Comparison of ENCODE assay signal across 9 cellular contexts in the genomic region with DNA sequence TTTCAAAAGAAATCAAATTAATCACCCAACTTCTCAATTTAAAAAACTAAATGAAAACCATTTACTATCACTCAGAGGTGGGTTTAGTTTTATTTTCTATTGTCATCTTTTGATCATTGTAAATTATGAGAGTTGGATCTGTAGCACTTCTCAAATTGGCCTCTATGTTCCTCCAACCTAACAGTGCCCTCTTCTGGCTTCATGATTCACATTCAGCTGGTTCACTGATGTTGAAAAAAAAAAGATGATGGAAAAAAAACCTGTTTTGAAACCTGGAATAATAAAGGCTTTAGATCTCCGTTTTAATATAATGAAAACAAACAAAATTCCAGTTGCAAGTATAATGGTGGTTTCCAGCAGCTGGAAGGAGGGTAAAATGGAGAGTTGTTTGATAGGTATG. TPM values are rescaled to one million over a fixed set of nuclear protein-coding genes. Genes with fewer than 3 reads are reported as not detected.
DNase-seq lines count a peak whose midpoint lies in the region; ATAC-seq and TF ChIP-seq lines count a peak whose summit lies in the region.
"Had no signal": no experiment of that assay in that cellular context is flagged by ENCODE, and none has a peak within 500 bp of the region (broad histone marks: within the 10 kb centered on the region; RNA-seq: fewer than 3 reads in every experiment).

No MANE protein-coding gene starts in this region.

- intact Hi-C loops in CD8-positive, alpha-beta T cell (cut with DNase I, micrococcal nuclease), result loop anchor here (1.0 to 5.0 kb wide), 6 partner anchors 162 to 1009 kb away; partner anchors contain the start of genes RRAGB (in 1 of the 2) and UBQLN2 (in 1 of the 2)

- H3K9ac ChIP-seq in MM.1S (ENCODE audit: low read length), result no peak overlapping the region

- no peaks in the 10 kb centered on the region for H3K9me3 ChIP-seq in CD8-positive, alpha-beta T cell (ENCODE audit: low read length)
- no peaks in the 10 kb centered on the region for H3K9me3 ChIP-seq in MM.1S (replicated peaks; ENCODE audit: insufficient read depth, low read length)

- H3K4me1 Mint-ChIP-seq in CD8-positive, alpha-beta T cell (ENCODE audit: low read depth), result peaks cover 24% of the 10 kb centered on the region

- peaks cover 6% of the 10 kb centered on the region for H3K36me3 Mint-ChIP-seq in CD8-positive, alpha-beta T cell
- H3K36me3 Mint-ChIP-seq: T-cell had no signal

- no peaks in the 10 kb centered on the region for H4K20me1 ChIP-seq in MM.1S (ENCODE audit: insufficient read depth, low read length)

- H3K79me2 ChIP-seq in MM.1S (ENCODE audit: low read length), result peaks cover 14% of the 10 kb centered on the region

- H3K9me2 ChIP-seq in MM.1S (replicated peaks; ENCODE audit: insufficient read depth, low read length), result no peaks in the 10 kb centered on the region

- H3K27me3 Mint-ChIP-seq in CD8-positive, alpha-beta T cell (ENCODE audit: low read depth), result no peaks in the 10 kb centered on the region

- POLR2A ChIA-PET in CD8-positive, alpha-beta T cell (lab: Charles Lee), result interaction anchor here (1.0 to 2.7 kb wide), 3 partner anchors 163 to 445 kb away, joined by 3 to 11 read pairs (median 3); partner anchors contain the start of gene UBQLN2

- H3K27ac Mint-ChIP-seq in CD8-positive, alpha-beta T cell, result no peak overlapping the region

- DNase-seq in CD8-positive, alpha-beta T cell, result peak in 3 of 7 experiments; percentile 10 to 20 (median 18)
- DNase-seq in MM.1S (peak; percentile 49), fibroblast of gingiva (ENCODE audit: low read depth) (peak; percentile 30), putamen (ENCODE audit: low spot score) (peak; percentile 20), OCI-M2 (lab: John Stamatoyannopoulos, UW; ENCODE audit: unreplicated experiment) (no peak)

- no peak overlapping the region for H3K4me3 ChIP-seq in CD8-positive, alpha-beta T cell (ENCODE audit: low read depth, low read length)
- no peak overlapping the region for H3K4me3 ChIP-seq in MM.1S (ENCODE audit: low read length)

- H3K27me3 ChIP-seq in CD8-positive, alpha-beta T cell (ENCODE audit: insufficient read depth, low read length), result no peaks in the 10 kb centered on the region
- no peaks in the 10 kb centered on the region for H3K27me3 ChIP-seq in MM.1S (replicated peaks; ENCODE audit: insufficient read depth, low read length)

- no peak overlapping the region for H2AFZ ChIP-seq in MM.1S (ENCODE audit: low read length)

- H3K9me3 Mint-ChIP-seq in CD8-positive, alpha-beta T cell, result no peaks in the 10 kb centered on the region
- H3K9me3 Mint-ChIP-seq: T-cell had no signal

- peak; percentile 45 for ATAC-seq in CD8-positive, alpha-beta T cell
- ATAC-seq in GM18502 (IDR thresholded peaks at IDR 0.05; ENCODE audit: poor library complexity, unreplicated experiment), result peak; percentile 47
- 0 out of 3 replicates have a peak, but pooled peaks have one; percentile 15 for ATAC-seq in SK-N-SH treated with all-trans-retinoic acid at 6 μM for 48 hours
- ATAC-seq in GM18861 (IDR thresholded peaks at IDR 0.05; ENCODE audit: unreplicated experiment), result no peak

- H3K36me3 ChIP-seq in CD8-positive, alpha-beta T cell (ENCODE audit: insufficient read depth, low read length), result no peaks in the 10 kb centered on the region
- no peaks in the 10 kb centered on the region for H3K36me3 ChIP-seq in MM.1S (replicated peaks; ENCODE audit: insufficient read depth, low read length)

- H3F3A ChIP-seq in MM.1S (ENCODE audit: insufficient read depth, low read length), result 0 out of 2 replicates have a peak, but pooled peaks cover 4% of the 10 kb centered on the region

- CTCF ChIA-PET in CD8-positive, alpha-beta T cell (lab: Charles Lee), result interaction anchor here (0.6 to 4.6 kb wide), 11 partner anchors 10 to 479 kb away, joined by 3 to 98 read pairs (median 4); no protein-coding TSS in a partner anchor

- TF ChIP-seq CTCF in CD8-positive, alpha-beta T cell (IDR thresholded peaks at IDR 0.05), result peak; percentile 69
- peak; percentile 65 for TF ChIP-seq CTCF in MM.1S (IDR thresholded peaks at IDR 0.05; ENCODE audit: low read length)

- H3K4me2 ChIP-seq in MM.1S (ENCODE audit: low read depth, low read length), result no peak overlapping the region

- no peak overlapping the region for H3K4me3 Mint-ChIP-seq in CD8-positive, alpha-beta T cell
- H3K4me3 Mint-ChIP-seq: T-cell had no signal

- H3K27ac ChIP-seq in CD8-positive, alpha-beta T cell (ENCODE audit: low read depth, low read length), result no peak overlapping the region
- no peak overlapping the region for H3K27ac ChIP-seq in MM.1S (ENCODE audit: low read length)

- H3K4me1 ChIP-seq in CD8-positive, alpha-beta T cell (ENCODE audit: insufficient read depth, low read length), result peaks cover 4% of the 10 kb centered on the region
- H3K4me1 ChIP-seq in MM.1S (ENCODE audit: low read length), result 0 out of 2 replicates have a peak, but pooled peaks cover 6% of the 10 kb centered on the region

TF ChIP-seq in SK-N-SH treated with all-trans-retinoic acid at 6 μM for 48 hours, 23 proteins besides CTCF, POLR2A, EP300 and RAD21 (continues in another document):
- TF ChIP-seq BACH2 (CRISPR knock-in tag; IDR thresholded peaks at IDR 0.05; ENCODE audit: borderline replicate concordance) (no peak), TOX (CRISPR knock-in tag; IDR thresholded peaks at IDR 0.05; ENCODE audit: borderline replicate concordance) (no peak), SNAI2 (CRISPR knock-in tag; IDR thresholded peaks at IDR 0.05) (no peak), RARB (CRISPR knock-in tag; IDR thresholded peaks at IDR 0.05) (no peak), ZFP3 (CRISPR knock-in tag; IDR thresholded peaks at IDR 0.05) (no peak), ARNTL (CRISPR knock-in tag; IDR thresholded peaks at IDR 0.05; ENCODE audit: borderline replicate concordance, low read depth) (no peak), PATZ1 (CRISPR knock-in tag; IDR thresholded peaks at IDR 0.05; ENCODE audit: borderline replicate concordance) (no peak), ZNF70 (CRISPR knock-in tag; IDR thresholded peaks at IDR 0.05) (no peak), ESRRG (CRISPR knock-in tag; IDR thresholded peaks at IDR 0.05) (no peak), ZFP30 (CRISPR knock-in tag; IDR thresholded peaks at IDR 0.05) (no peak), OSR1 (CRISPR knock-in tag; IDR thresholded peaks at IDR 0.05) (no peak), ISL1 (CRISPR knock-in tag; IDR thresholded peaks at IDR 0.05) (no peak), TCF4 (CRISPR knock-in tag; IDR thresholded peaks at IDR 0.05; ENCODE audit: borderline replicate concordance) (no peak), ZNF565 (CRISPR knock-in tag; conservative IDR thresholded peaks at IDR 0.05; ENCODE audit: low read depth) (no peak), PPARA (CRISPR knock-in tag; IDR thresholded peaks at IDR 0.05; ENCODE audit: borderline replicate concordance) (no peak)
- TF ChIP-seq, protein P1, sequence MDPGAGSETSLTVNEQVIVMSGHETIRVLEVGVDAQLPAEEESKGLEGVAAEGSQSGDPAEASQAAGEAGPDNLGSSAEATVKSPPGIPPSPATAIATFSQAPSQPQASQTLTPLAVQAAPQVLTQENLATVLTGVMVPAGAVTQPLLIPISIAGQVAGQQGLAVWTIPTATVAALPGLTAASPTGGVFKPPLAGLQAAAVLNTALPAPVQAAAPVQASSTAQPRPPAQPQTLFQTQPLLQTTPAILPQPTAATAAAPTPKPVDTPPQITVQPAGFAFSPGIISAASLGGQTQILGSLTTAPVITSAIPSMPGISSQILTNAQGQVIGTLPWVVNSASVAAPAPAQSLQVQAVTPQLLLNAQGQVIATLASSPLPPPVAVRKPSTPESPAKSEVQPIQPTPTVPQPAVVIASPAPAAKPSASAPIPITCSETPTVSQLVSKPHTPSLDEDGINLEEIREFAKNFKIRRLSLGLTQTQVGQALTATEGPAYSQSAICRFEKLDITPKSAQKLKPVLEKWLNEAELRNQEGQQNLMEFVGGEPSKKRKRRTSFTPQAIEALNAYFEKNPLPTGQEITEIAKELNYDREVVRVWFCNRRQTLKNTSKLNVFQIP (CRISPR knock-in tag; IDR thresholded peaks at IDR 0.05; ENCODE audit: borderline replicate concordance, low read depth), result no peak
- TF ChIP-seq, protein P2, sequence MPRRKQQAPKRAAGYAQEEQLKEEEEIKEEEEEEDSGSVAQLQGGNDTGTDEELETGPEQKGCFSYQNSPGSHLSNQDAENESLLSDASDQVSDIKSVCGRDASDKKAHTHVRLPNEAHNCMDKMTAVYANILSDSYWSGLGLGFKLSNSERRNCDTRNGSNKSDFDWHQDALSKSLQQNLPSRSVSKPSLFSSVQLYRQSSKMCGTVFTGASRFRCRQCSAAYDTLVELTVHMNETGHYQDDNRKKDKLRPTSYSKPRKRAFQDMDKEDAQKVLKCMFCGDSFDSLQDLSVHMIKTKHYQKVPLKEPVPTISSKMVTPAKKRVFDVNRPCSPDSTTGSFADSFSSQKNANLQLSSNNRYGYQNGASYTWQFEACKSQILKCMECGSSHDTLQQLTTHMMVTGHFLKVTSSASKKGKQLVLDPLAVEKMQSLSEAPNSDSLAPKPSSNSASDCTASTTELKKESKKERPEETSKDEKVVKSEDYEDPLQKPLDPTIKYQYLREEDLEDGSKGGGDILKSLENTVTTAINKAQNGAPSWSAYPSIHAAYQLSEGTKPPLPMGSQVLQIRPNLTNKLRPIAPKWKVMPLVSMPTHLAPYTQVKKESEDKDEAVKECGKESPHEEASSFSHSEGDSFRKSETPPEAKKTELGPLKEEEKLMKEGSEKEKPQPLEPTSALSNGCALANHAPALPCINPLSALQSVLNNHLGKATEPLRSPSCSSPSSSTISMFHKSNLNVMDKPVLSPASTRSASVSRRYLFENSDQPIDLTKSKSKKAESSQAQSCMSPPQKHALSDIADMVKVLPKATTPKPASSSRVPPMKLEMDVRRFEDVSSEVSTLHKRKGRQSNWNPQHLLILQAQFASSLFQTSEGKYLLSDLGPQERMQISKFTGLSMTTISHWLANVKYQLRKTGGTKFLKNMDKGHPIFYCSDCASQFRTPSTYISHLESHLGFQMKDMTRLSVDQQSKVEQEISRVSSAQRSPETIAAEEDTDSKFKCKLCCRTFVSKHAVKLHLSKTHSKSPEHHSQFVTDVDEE (CRISPR knock-in tag; IDR thresholded peaks at IDR 0.05), result no peak

RNA-seq across cellular contexts. Expression of gene NBDY, which starts 2.4 kb away (rescaled TPM):
- 10 to 100 TPM; 20.6 to 22.5 TPM for total RNA-seq in CD8-positive, alpha-beta T cell
